ENCODE assay signal across 8 cellular contexts in genomic region chr19:34678421-34678820, GRCh38. TPM values are rescaled to one million over a fixed set of nuclear protein-coding genes. Genes with fewer than 3 reads are reported as not detected.
DNase-seq lines count a peak whose midpoint lies in the region; ATAC-seq and TF ChIP-seq lines count a peak whose summit lies in the region.

No MANE protein-coding gene starts in this region.

- H3K9me3 Mint-ChIP-seq in activated naive CD4-positive, alpha-beta T cell treated with anti-CD3 and anti-CD28 coated beads for 36 hours, result peaks cover 31% of the 10 kb centered on the region
- H3K9me3 Mint-ChIP-seq in activated naive CD8-positive, alpha-beta T cell treated with anti-CD3 and anti-CD28 coated beads, Interleukin-2, amount 10 ng/mL, durations not matched to agents 7 days and 5 days, result peaks cover 22% of the 10 kb centered on the region

- H3K27ac ChIP-seq in left lung (peak overlapping the region in 1 of 2 donors; percentile 98), tibial nerve (peak overlapping the region in 3 of 4 donors; percentile 93 to 98 (median 93))

- TF ChIP-seq POLR2A in tibial nerve (IDR thresholded peaks at IDR 0.05), result no peak

- no peaks in the 10 kb centered on the region for H3K27me3 ChIP-seq in left lung
- H3K27me3 ChIP-seq in tibial nerve, result no peaks in the 10 kb centered on the region

- H3K27ac Mint-ChIP-seq in activated naive CD4-positive, alpha-beta T cell treated with anti-CD3 and anti-CD28 coated beads for 36 hours, result peak overlapping the region; percentile 99
- H3K27ac Mint-ChIP-seq in activated naive CD8-positive, alpha-beta T cell treated with anti-CD3 and anti-CD28 coated beads, Interleukin-2, amount 10 ng/mL, durations not matched to agents 7 days and 5 days, result peak overlapping the region; percentile 65

- peaks cover 0 to 32% of the 10 kb centered on the region in 2 donors for H3K9me3 ChIP-seq in left lung
- peaks cover 4 to 49% (median 16%) of the 10 kb centered on the region in 4 donors for H3K9me3 ChIP-seq in tibial nerve

- DNase-seq in activated naive CD4-positive, alpha-beta T cell treated with anti-CD3 and anti-CD28 coated beads for 36 hours, result no peak
- no peak for DNase-seq in activated naive CD4-positive, alpha-beta T cell treated with anti-CD3 and anti-CD28 coated beads, Interleukin-2, amount 50 U/mL, for 16 hours
- DNase-seq in activated naive CD8-positive, alpha-beta T cell treated with anti-CD3 and anti-CD28 coated beads, Interleukin-2, amount 10 ng/mL, durations not matched to agents 7 days and 5 days, result no peak
- DNase-seq in left lung, result no peak
- no peak for DNase-seq in tibial nerve (ENCODE audit: low spot score in 2 of 2)
- no peak for DNase-seq in inferior parietal cortex (ENCODE audit: extremely low spot score)

- H3K4me3 ChIP-seq in left lung, result peak overlapping the region; percentile 64 to 81
- peak overlapping the region; percentile 79 to 95 (median 87) for H3K4me3 ChIP-seq in tibial nerve

- H3K36me3 ChIP-seq in left lung, result peaks cover 0 to 45% of the 10 kb centered on the region in 2 donors
- peaks cover 0 to 49% (median 42%) of the 10 kb centered on the region in 3 donors for H3K36me3 ChIP-seq in tibial nerve

- POLR2A ChIA-PET in activated naive CD8-positive, alpha-beta T cell treated with anti-CD3 and anti-CD28 coated beads, Interleukin-2, amount 10 ng/mL, durations not matched to agents 7 days and 5 days (lab: Charles Lee), result interaction anchor here (1.3 to 2.4 kb wide), 5 partner anchors 11 to 544 kb away, joined by 4 to 12 read pairs (median 6); partner anchors contain the start of genes ZNF181 and ZNF30

- peak overlapping the region; percentile 97 for H3K4me3 Mint-ChIP-seq in activated naive CD4-positive, alpha-beta T cell treated with anti-CD3 and anti-CD28 coated beads for 36 hours
- peak overlapping the region; percentile 91 for H3K4me3 Mint-ChIP-seq in activated naive CD8-positive, alpha-beta T cell treated with anti-CD3 and anti-CD28 coated beads, Interleukin-2, amount 10 ng/mL, durations not matched to agents 7 days and 5 days

- TF ChIP-seq CTCF in left lung (IDR thresholded peaks at IDR 0.05) (no peak), tibial nerve (IDR thresholded peaks at IDR 0.05) (no peak)

- intact Hi-C loops in activated naive CD4-positive, alpha-beta T cell treated with anti-CD3 and anti-CD28 coated beads for 36 hours (cut with micrococcal nuclease), result loop anchor here (5.0 kb wide), 2 partner anchors 324 to 506 kb away; partner anchors contain the start of genes GRAMD1A and LSM14A
- intact Hi-C loops in left lung (cut with DNase I), result no loop called here

- TF ChIP-seq EP300 in tibial nerve (IDR thresholded peaks at IDR 0.05), result no peak

- no peak for ATAC-seq in activated naive CD8-positive, alpha-beta T cell treated with anti-CD3 and anti-CD28 coated beads, Interleukin-2, amount 10 ng/mL, durations not matched to agents 7 days and 5 days (ENCODE audit: low read depth)
- ATAC-seq in left lung, result no peak
- no peak for ATAC-seq in HG03354 (IDR thresholded peaks at IDR 0.05; ENCODE audit: poor library complexity, severe bottlenecking, unreplicated experiment)
- no peak for ATAC-seq in HG02678 (IDR thresholded peaks at IDR 0.05; ENCODE audit: unreplicated experiment)

- peaks cover 26% of the 10 kb centered on the region for H3K4me1 Mint-ChIP-seq in activated naive CD4-positive, alpha-beta T cell treated with anti-CD3 and anti-CD28 coated beads for 36 hours (ENCODE audit: low read depth)
- H3K4me1 Mint-ChIP-seq in activated naive CD8-positive, alpha-beta T cell treated with anti-CD3 and anti-CD28 coated beads, Interleukin-2, amount 10 ng/mL, durations not matched to agents 7 days and 5 days, result peaks cover 11% of the 10 kb centered on the region

- H3K4me1 ChIP-seq in left lung, result peaks cover 0 to 17% of the 10 kb centered on the region in 2 donors
- peaks cover 0 to 21% (median 3%) of the 10 kb centered on the region in 4 donors for H3K4me1 ChIP-seq in tibial nerve

- CTCF ChIA-PET in activated naive CD4-positive, alpha-beta T cell treated with anti-CD3 and anti-CD28 coated beads for 36 hours (lab: Charles Lee), result interaction anchor here (1.1 to 1.3 kb wide), 2 partner anchors 16 to 38 kb away, joined by 4 read pairs; no protein-coding TSS in a partner anchor

- WGBS in tibial nerve, 2 donors, result 48 to 57% methylated on average over 10 of the region's 10 CpGs

- peaks cover 53% of the 10 kb centered on the region for H3K36me3 Mint-ChIP-seq in activated naive CD4-positive, alpha-beta T cell treated with anti-CD3 and anti-CD28 coated beads for 36 hours (ENCODE audit: low read depth)
- peaks cover 59% of the 10 kb centered on the region for H3K36me3 Mint-ChIP-seq in activated naive CD8-positive, alpha-beta T cell treated with anti-CD3 and anti-CD28 coated beads, Interleukin-2, amount 10 ng/mL, durations not matched to agents 7 days and 5 days

- no peaks in the 10 kb centered on the region for H3K27me3 Mint-ChIP-seq in activated naive CD4-positive, alpha-beta T cell treated with anti-CD3 and anti-CD28 coated beads for 36 hours (ENCODE audit: low read depth)
- H3K27me3 Mint-ChIP-seq in activated naive CD8-positive, alpha-beta T cell treated with anti-CD3 and anti-CD28 coated beads, Interleukin-2, amount 10 ng/mL, durations not matched to agents 7 days and 5 days, result peaks cover 2% of the 10 kb centered on the region

RNA-seq across cellular contexts. Expression of gene ZNF302, which starts 0.9 kb away (rescaled TPM):
- total RNA-seq in activated naive CD4-positive, alpha-beta T cell treated with anti-CD3 and anti-CD28 coated beads for 36 hours, result 10 to 100 TPM; 13.1 to 13.6 TPM
- total RNA-seq in activated naive CD8-positive, alpha-beta T cell treated with anti-CD3 and anti-CD28 coated beads, Interleukin-2, amount 10 ng/mL, durations not matched to agents 7 days and 5 days, result 10 to 100 TPM; 28.2 to 31.2 TPM
- 10 to 100 TPM; 23.8 to 24.9 TPM for total RNA-seq in left lung
- 10 to 100 TPM; 27.0 to 47.3 (median 36.4) TPM for total RNA-seq in tibial nerve

RNA-seq across cellular contexts. Expression of gene SCGB2B2, which starts 1.5 kb away (rescaled TPM):
- under 1 TPM; 0.49 to 0.50 TPM for total RNA-seq in activated naive CD4-positive, alpha-beta T cell treated with anti-CD3 and anti-CD28 coated beads for 36 hours
- under 1 TPM; 0.26 to 0.67 TPM for total RNA-seq in activated naive CD8-positive, alpha-beta T cell treated with anti-CD3 and anti-CD28 coated beads, Interleukin-2, amount 10 ng/mL, durations not matched to agents 7 days and 5 days
- total RNA-seq in left lung (1 to 10 TPM in 1 of 2 donors, under 1 TPM in 1; 0.47 to 1.7 TPM), tibial nerve (1 to 10 TPM in 2 of 4 donors, under 1 TPM in 2; 0.21 to 1.4 (median 0.71) TPM)

RNA-seq across cellular contexts. Expression of gene ZNF181, which starts 55.6 kb away (rescaled TPM):
- 1 to 10 TPM; 4.3 to 4.7 TPM for total RNA-seq in activated naive CD4-positive, alpha-beta T cell treated with anti-CD3 and anti-CD28 coated beads for 36 hours
- total RNA-seq in activated naive CD8-positive, alpha-beta T cell treated with anti-CD3 and anti-CD28 coated beads, Interleukin-2, amount 10 ng/mL, durations not matched to agents 7 days and 5 days, result 10 to 100 TPM; 10.6 to 11.4 TPM
- total RNA-seq in left lung, result 1 to 10 TPM; 7.8 to 8.5 TPM
- 10 to 100 TPM; 16.8 to 47.2 (median 27.0) TPM for total RNA-seq in tibial nerve
